Comparison of ENCODE assay signal across 16 cellular contexts in the genomic region with DNA sequence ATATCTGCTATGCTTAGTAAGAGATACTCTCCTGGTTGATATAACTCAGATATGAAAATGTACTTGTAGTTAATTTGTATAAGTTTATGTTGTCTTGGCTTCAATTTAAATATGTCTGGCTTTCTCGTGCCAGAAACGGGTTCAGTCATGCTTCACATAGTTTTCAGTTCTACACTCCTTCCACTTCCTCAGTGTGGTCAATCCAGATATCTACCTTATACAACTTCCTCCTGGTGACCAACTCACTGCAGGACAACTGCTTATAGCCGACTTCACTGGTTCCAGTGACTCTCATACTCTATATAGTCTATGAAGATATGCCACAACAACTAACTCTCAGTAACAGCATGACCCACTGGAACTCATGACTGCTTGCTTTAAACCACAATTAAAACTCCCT.
DNase-seq lines count a peak whose midpoint lies in the region; ATAC-seq and TF ChIP-seq lines count a peak whose summit lies in the region.
"Had no signal": no experiment of that assay in that cellular context is flagged by ENCODE, and none has a peak within 500 bp of the region (broad histone marks: within the 10 kb centered on the region; RNA-seq: fewer than 3 reads in every experiment).

No MANE protein-coding gene starts in this region.

- intact Hi-C loops in posterior cingulate gyrus (cut with DNase I): no loop called here

- H3K27ac ChIP-seq in gastroesophageal sphincter: no peak overlapping the region

- no peaks in the 10 kb centered on the region for H3K9me3 ChIP-seq in gastroesophageal sphincter
- H3K9me3 ChIP-seq: HAP-1 had no signal

- TF ChIP-seq EP300 in gastroesophageal sphincter (IDR thresholded peaks at IDR 0.05): no peak

- TF ChIP-seq POLR2A in gastroesophageal sphincter (IDR thresholded peaks at IDR 0.05): no peak

- WGBS in gastroesophageal sphincter (ENCODE audit: low coverage in 1 of 2), 2 donors: 67 to 83% methylated on average over 3 of the region's 3 CpGs

- H3K36me3 ChIP-seq in gastroesophageal sphincter: no peaks in the 10 kb centered on the region
- H3K36me3 ChIP-seq: HAP-1 had no signal

- TF ChIP-seq CTCF in gastroesophageal sphincter (IDR thresholded peaks at IDR 0.05): no peak

- no peak overlapping the region for H3K4me3 ChIP-seq in gastroesophageal sphincter
- H3K4me3 ChIP-seq: HAP-1 had no signal

- peak; percentile 48 to 56 for DNase-seq in NCI-H526 (lab: John Stamatoyannopoulos, UW)
- DNase-seq in GM03348 (ENCODE audit: low spot score): no peak
- no peak for DNase-seq in posterior cingulate gyrus
- DNase-seq in cerebellum (ENCODE audit: low spot score): no peak
- DNase-seq: activated B cell treated with CpG ODN at 0.5 μM for 24 hours; activated effector memory CD4-positive, alpha-beta T cell treated with anti-CD3 and anti-CD28 coated beads, Interleukin-2, amount 50 U/mL, for 16 hours; dermis blood vessel endothelial cell; hypothalamus; NCI-H446 treated with DMSO at 0.1 percent for 48 hours; RPMI8226; stimulated activated CD4-positive, alpha-beta T cell treated with anti-CD3 and anti-CD28 coated beads, Interleukin-15, amount 100 ng/mL, for 24 hours had no signal

- no peaks in the 10 kb centered on the region for H3K27me3 ChIP-seq in gastroesophageal sphincter

- ATAC-seq in GM18867 (IDR thresholded peaks at IDR 0.05; ENCODE audit: unreplicated experiment): peak; percentile 59
- ATAC-seq in GM21526 (IDR thresholded peaks at IDR 0.05; ENCODE audit: low FRiP score, unreplicated experiment): peak; percentile 79
- peak; percentile 89 for ATAC-seq in HG03097 (IDR thresholded peaks at IDR 0.05; ENCODE audit: low FRiP score, unreplicated experiment)
- no peak for ATAC-seq in gastroesophageal sphincter

- no peaks in the 10 kb centered on the region for H3K4me1 ChIP-seq in gastroesophageal sphincter
- H3K4me1 ChIP-seq: HAP-1 had no signal

Comparison
In these comparisons a context has a peak if more than half of its experiments do, and no peak if none do; other contexts are left out.
1. DNase-seq: peak in NCI-H526 (2 of 2); none in GM03348 (single experiment), posterior cingulate gyrus (0 of 10) and cerebellum (single experiment).